1 cellular context compared by ENCODE assay signal in the genomic region with DNA sequence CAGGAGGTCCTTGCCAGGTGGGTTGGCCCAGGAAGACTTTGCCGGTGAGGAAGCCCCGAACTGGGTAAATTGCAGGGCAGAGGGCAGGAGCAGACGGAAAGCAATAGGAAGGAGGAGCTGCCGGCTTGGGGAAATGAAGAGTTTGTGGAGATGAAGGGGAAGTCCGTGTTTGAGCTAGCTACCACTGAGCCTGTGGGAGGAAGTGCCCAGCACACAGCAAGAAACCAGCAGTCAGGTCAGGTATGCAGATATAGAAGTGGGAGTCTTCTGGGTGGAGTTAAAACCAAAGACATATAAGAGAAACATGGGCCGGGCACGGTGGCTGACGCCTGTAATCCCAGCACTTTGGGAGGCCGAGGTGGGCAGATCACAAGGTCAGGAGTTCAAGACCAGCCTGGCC.
TF ChIP-seq lines count a peak whose summit lies in the region.

No MANE protein-coding gene starts in this region.

TF ChIP-seq in GM23338, 12 proteins besides CTCF, POLR2A, EP300 and RAD21 (continued from another document):
- TF ChIP-seq, protein P1, sequence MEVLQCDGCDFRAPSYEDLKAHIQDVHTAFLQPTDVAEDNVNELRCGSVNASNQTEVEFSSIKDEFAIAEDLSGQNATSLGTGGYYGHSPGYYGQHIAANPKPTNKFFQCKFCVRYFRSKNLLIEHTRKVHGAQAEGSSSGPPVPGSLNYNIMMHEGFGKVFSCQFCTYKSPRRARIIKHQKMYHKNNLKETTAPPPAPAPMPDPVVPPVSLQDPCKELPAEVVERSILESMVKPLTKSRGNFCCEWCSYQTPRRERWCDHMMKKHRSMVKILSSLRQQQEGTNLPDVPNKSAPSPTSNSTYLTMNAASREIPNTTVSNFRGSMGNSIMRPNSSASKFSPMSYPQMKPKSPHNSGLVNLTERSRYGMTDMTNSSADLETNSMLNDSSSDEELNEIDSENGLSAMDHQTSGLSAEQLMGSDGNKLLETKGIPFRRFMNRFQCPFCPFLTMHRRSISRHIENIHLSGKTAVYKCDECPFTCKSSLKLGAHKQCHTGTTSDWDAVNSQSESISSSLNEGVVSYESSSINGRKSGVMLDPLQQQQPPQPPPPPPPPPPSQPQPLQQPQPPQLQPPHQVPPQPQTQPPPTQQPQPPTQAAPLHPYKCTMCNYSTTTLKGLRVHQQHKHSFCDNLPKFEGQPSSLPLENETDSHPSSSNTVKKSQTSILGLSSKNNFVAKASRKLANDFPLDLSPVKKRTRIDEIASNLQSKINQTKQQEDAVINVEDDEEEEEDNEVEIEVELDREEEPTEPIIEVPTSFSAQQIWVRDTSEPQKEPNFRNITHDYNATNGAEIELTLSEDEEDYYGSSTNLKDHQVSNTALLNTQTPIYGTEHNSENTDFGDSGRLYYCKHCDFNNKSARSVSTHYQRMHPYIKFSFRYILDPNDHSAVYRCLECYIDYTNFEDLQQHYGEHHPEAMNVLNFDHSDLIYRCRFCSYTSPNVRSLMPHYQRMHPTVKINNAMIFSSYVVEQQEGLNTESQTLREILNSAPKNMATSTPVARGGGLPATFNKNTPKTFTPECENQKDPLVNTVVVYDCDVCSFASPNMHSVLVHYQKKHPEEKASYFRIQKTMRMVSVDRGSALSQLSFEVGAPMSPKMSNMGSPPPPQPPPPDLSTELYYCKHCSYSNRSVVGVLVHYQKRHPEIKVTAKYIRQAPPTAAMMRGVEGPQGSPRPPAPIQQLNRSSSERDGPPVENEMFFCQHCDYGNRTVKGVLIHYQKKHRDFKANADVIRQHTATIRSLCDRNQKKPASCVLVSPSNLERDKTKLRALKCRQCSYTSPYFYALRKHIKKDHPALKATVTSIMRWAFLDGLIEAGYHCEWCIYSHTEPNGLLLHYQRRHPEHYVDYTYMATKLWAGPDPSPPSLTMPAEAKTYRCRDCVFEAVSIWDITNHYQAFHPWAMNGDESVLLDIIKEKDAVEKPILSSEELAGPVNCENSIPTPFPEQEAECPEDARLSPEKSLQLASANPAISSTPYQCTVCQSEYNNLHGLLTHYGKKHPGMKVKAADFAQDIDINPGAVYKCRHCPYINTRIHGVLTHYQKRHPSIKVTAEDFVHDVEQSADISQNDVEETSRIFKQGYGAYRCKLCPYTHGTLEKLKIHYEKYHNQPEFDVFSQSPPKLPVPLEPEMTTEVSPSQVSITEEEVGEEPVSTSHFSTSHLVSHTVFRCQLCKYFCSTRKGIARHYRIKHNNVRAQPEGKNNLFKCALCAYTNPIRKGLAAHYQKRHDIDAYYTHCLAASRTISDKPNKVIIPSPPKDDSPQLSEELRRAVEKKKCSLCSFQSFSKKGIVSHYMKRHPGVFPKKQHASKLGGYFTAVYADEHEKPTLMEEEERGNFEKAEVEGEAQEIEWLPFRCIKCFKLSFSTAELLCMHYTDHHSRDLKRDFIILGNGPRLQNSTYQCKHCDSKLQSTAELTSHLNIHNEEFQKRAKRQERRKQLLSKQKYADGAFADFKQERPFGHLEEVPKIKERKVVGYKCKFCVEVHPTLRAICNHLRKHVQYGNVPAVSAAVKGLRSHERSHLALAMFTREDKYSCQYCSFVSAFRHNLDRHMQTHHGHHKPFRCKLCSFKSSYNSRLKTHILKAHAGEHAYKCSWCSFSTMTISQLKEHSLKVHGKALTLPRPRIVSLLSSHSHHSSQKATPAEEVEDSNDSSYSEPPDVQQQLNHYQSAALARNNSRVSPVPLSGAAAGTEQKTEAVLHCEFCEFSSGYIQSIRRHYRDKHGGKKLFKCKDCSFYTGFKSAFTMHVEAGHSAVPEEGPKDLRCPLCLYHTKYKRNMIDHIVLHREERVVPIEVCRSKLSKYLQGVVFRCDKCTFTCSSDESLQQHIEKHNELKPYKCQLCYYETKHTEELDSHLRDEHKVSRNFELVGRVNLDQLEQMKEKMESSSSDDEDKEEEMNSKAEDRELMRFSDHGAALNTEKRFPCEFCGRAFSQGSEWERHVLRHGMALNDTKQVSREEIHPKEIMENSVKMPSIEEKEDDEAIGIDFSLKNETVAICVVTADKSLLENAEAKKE (CRISPR knock-in tag; IDR thresholded peaks at IDR 0.05) = no peak
- no peak for TF ChIP-seq NANOG (IDR thresholded peaks at IDR 0.05; ENCODE audit: borderline replicate concordance)
- TF ChIP-seq ZNF331 (CRISPR knock-in tag; IDR thresholded peaks at IDR 0.05; ENCODE audit: low read depth) = no peak
- no peak for TF ChIP-seq EZH2 (IDR thresholded peaks at IDR 0.05; ENCODE audit: low read depth, unreplicated experiment)
